In genomic region chr5:119257613-119258012, GRCh38 we compare ENCODE assay signal across 28 cellular contexts.
"Had no signal": no experiment of that assay in that cellular context is flagged by ENCODE, and none has a peak within 500 bp of the region (broad histone marks: within the 10 kb centered on the region; RNA-seq: fewer than 3 reads in every experiment).

No MANE protein-coding gene starts in this region.

- H3K27ac Mint-ChIP-seq: stimulated activated effector memory CD8-positive, alpha-beta T cell treated with anti-CD3 and anti-CD28 coated beads, Interleukin-12 subunit alpha, Interleukin-12 subunit beta, amount 100 ng/mL, for 72 hours; stimulated activated memory B cell treated with anti-CD40 and anti-IgM and Interleukin-4, amounts not matched to agents 10 μg/mL and 1 μg/mL and 100 μg/mL, for 72 hours; stimulated activated naive B cell treated with anti-CD40 and anti-IgM and Interleukin-4, amounts not matched to agents 10 μg/mL and 1 μg/mL and 100 μg/mL, for 72 hours; stimulated activated naive CD8-positive, alpha-beta T cell treated with anti-CD3 and anti-CD28 coated beads, Interleukin-15, amount 100 ng/mL, for 72 hours; stimulated activated naive CD8-positive, alpha-beta T cell treated with anti-CD3 and anti-CD28 coated beads, Interleukin-15, Interleukin-2, amounts not matched to agents 100 ng/mL and 50 ng/mL, for 24 hours; type B pancreatic cell had no signal

- H3K27me3 ChIP-seq: stomach, suprapubic skin, testis, thyroid gland, tibial artery, tibial nerve, transverse colon, upper lobe of left lung, upper lobe of right lung, uterus, vagina had no signal

- FAIRE-seq: urothelium cell line had no signal

- ATAC-seq: stimulated activated effector memory CD8-positive, alpha-beta T cell treated with anti-CD3 and anti-CD28 coated beads, Interleukin-12 subunit alpha, Interleukin-12 subunit beta, amount 100 ng/mL, for 72 hours; stimulated activated memory B cell treated with anti-CD40 and anti-IgM and Interleukin-4, amounts not matched to agents 10 μg/mL and 1 μg/mL and 100 μg/mL, for 72 hours; stimulated activated naive B cell treated with anti-CD40 and anti-IgM and Interleukin-4, amounts not matched to agents 10 μg/mL and 1 μg/mL and 100 μg/mL, for 72 hours; stimulated activated naive CD8-positive, alpha-beta T cell treated with anti-CD3 and anti-CD28 coated beads, Interleukin-15, amount 100 ng/mL, for 72 hours; stimulated activated naive CD8-positive, alpha-beta T cell treated with anti-CD3 and anti-CD28 coated beads, Interleukin-15, Interleukin-2, amounts not matched to agents 100 U/mL and 50 U/mL, for 24 hours; upper lobe of right lung had no signal

- DNase-seq: stimulated activated CD4-positive, alpha-beta T cell treated with anti-CD3 and anti-CD28 coated beads, Interleukin-2, amount 100 ng/mL, for 48 hours; stimulated activated CD4-positive, alpha-beta T cell treated with anti-CD3 and anti-CD28 coated beads, Interleukin-4, amount 100 ng/mL, for 1 hour; stimulated activated CD4-positive, alpha-beta T cell treated with anti-CD3 and anti-CD28 coated beads, Interleukin-4, amount 100 ng/mL, for 24 hours; stimulated activated CD4-positive, alpha-beta T cell treated with anti-CD3 and anti-CD28 coated beads, Interleukin-4, amount 100 ng/mL, for 4 hours; stimulated activated CD8-positive, alpha-beta memory T cell treated with anti-CD3 and anti-CD28 coated beads, Interleukin-4, amount 100 ng/mL, for 48 hours; stimulated activated naive B cell treated with anti-CD40 and anti-IgM and Interleukin-4, amounts not matched to agents 10 μg/mL and 1 μg/mL and 100 μg/mL, for 72 hours; stimulated activated naive CD4-positive, alpha-beta T cell; stimulated activated naive CD8-positive, alpha-beta T cell treated with anti-CD3 and anti-CD28 coated beads, Interleukin-15, amount 100 ng/mL, for 72 hours; stimulated activated naive CD8-positive, alpha-beta T cell treated with anti-CD3 and anti-CD28 coated beads, Interleukin-15, Interleukin-2, amounts not matched to agents 100 U/mL and 50 U/mL, for 24 hours; stomach; substantia nigra; testis; thyroid gland; tibial artery; transverse colon; trophoblast cell; upper lobe of left lung; upper lobe of right lung; uterus had no signal

- H3K4me1 Mint-ChIP-seq: stimulated activated memory B cell treated with anti-CD40 and anti-IgM and Interleukin-4, amounts not matched to agents 10 μg/mL and 1 μg/mL and 100 μg/mL, for 72 hours had no signal

- H3K36me3 ChIP-seq: suprapubic skin, thoracic aorta, thyroid gland, tibial artery, tibial nerve, transverse colon, upper lobe of left lung, upper lobe of right lung, uterus, vagina had no signal

- H3K27ac ChIP-seq: stomach, suprapubic skin, testis, thoracic aorta, thyroid gland, tibial artery, tibial nerve, transverse colon, upper lobe of left lung, upper lobe of right lung, uterus, vagina had no signal

- H3K4me3 Mint-ChIP-seq: stimulated activated effector memory CD8-positive, alpha-beta T cell treated with anti-CD3 and anti-CD28 coated beads, Interleukin-12 subunit alpha, Interleukin-12 subunit beta, amount 100 ng/mL, for 72 hours; stimulated activated memory B cell treated with anti-CD40 and anti-IgM and Interleukin-4, amounts not matched to agents 10 μg/mL and 1 μg/mL and 100 μg/mL, for 72 hours; stimulated activated naive B cell treated with anti-CD40 and anti-IgM and Interleukin-4, amounts not matched to agents 10 μg/mL and 1 μg/mL and 100 μg/mL, for 72 hours; stimulated activated naive CD8-positive, alpha-beta T cell treated with anti-CD3 and anti-CD28 coated beads, Interleukin-15, amount 100 ng/mL, for 72 hours; stimulated activated naive CD8-positive, alpha-beta T cell treated with anti-CD3 and anti-CD28 coated beads, Interleukin-15, Interleukin-2, amounts not matched to agents 100 ng/mL and 50 ng/mL, for 24 hours; type B pancreatic cell had no signal

- H3K4me1 ChIP-seq: stomach, suprapubic skin, testis, thyroid gland, tibial artery, tibial nerve, upper lobe of left lung, upper lobe of right lung, uterus, vagina had no signal

- H3K27me3 Mint-ChIP-seq: stimulated activated memory B cell treated with anti-CD40 and anti-IgM and Interleukin-4, amounts not matched to agents 10 μg/mL and 1 μg/mL and 100 μg/mL, for 72 hours; stimulated activated naive B cell treated with anti-CD40 and anti-IgM and Interleukin-4, amounts not matched to agents 10 μg/mL and 1 μg/mL and 100 μg/mL, for 72 hours; stimulated activated naive CD8-positive, alpha-beta T cell treated with anti-CD3 and anti-CD28 coated beads, Interleukin-15, amount 100 ng/mL, for 72 hours; stimulated activated naive CD8-positive, alpha-beta T cell treated with anti-CD3 and anti-CD28 coated beads, Interleukin-15, Interleukin-2, amounts not matched to agents 100 ng/mL and 50 ng/mL, for 24 hours; type B pancreatic cell had no signal

- H3K4me3 ChIP-seq: stomach, suprapubic skin, testis, thoracic aorta, thyroid gland, tibial artery, tibial nerve, transverse colon, upper lobe of left lung, upper lobe of right lung, uterus, vagina had no signal

- H3K9me3 ChIP-seq: suprapubic skin, testis, thoracic aorta, thyroid gland, transverse colon, upper lobe of right lung, uterus, vagina had no signal
